ENCODE assay signal across 15 cellular contexts in genomic region chrX:1546601-1547275, GRCh38. TPM values are rescaled to one million over a fixed set of nuclear protein-coding genes. Genes with fewer than 3 reads are reported as not detected.
DNase-seq lines count a peak whose midpoint lies in the region; ATAC-seq and TF ChIP-seq lines count a peak whose summit lies in the region.
"Had no signal": no experiment of that assay in that cellular context is flagged by ENCODE, and none has a peak within 500 bp of the region (broad histone marks: within the 10 kb centered on the region; RNA-seq: fewer than 3 reads in every experiment).

No MANE protein-coding gene starts in this region.

- peaks cover 27% of the 10 kb centered on the region for H3K4me1 Mint-ChIP-seq in activated naive CD8-positive, alpha-beta T cell (ENCODE audit: low read depth)
- peaks cover 6% of the 10 kb centered on the region for H3K4me1 Mint-ChIP-seq in activated naive CD8-positive, alpha-beta T cell treated with anti-CD3 and anti-CD28 coated beads for 36 hours
- H3K4me1 Mint-ChIP-seq in activated naive CD8-positive, alpha-beta T cell treated with anti-CD3 and anti-CD28 coated beads, Interleukin-2, amount 10 ng/mL, durations not matched to agents 7 days and 5 days = peaks cover 2% of the 10 kb centered on the region
- H3K4me1 Mint-ChIP-seq in naive thymus-derived CD4-positive, alpha-beta T cell = peaks cover 14 to 43% (median 33%) of the 10 kb centered on the region in 7 donors

- H3K4me1 ChIP-seq in naive thymus-derived CD4-positive, alpha-beta T cell (ENCODE audit: control insufficient read depth in 2 of 2, insufficient read depth in 2 of 2, low read length in 2 of 2) = peaks cover 6 to 10% of the 10 kb centered on the region in 2 donors
- no peaks in the 10 kb centered on the region for H3K4me1 ChIP-seq in thyroid gland

- ATAC-seq in activated naive CD8-positive, alpha-beta T cell treated with anti-CD3 and anti-CD28 coated beads, Interleukin-2, amount 10 ng/mL, durations not matched to agents 7 days and 5 days (ENCODE audit: low read depth) = no peak
- ATAC-seq in naive thymus-derived CD4-positive, alpha-beta T cell = no peak

- TF ChIP-seq CTCF in thyroid gland (IDR thresholded peaks at IDR 0.05) = no peak

- CTCF ChIA-PET in naive thymus-derived CD4-positive, alpha-beta T cell (lab: Charles Lee) = no interaction called here

- H3K4me3 Mint-ChIP-seq in activated naive CD8-positive, alpha-beta T cell = no peak overlapping the region
- no peak overlapping the region for H3K4me3 Mint-ChIP-seq in activated naive CD8-positive, alpha-beta T cell treated with anti-CD3 and anti-CD28 coated beads for 36 hours
- H3K4me3 Mint-ChIP-seq in activated naive CD8-positive, alpha-beta T cell treated with anti-CD3 and anti-CD28 coated beads, Interleukin-2, amount 10 ng/mL, durations not matched to agents 7 days and 5 days = no peak overlapping the region
- H3K4me3 Mint-ChIP-seq in naive thymus-derived CD4-positive, alpha-beta T cell = no peak overlapping the region

- no peaks in the 10 kb centered on the region for H3K9me3 Mint-ChIP-seq in activated naive CD8-positive, alpha-beta T cell (ENCODE audit: low read depth)
- H3K9me3 Mint-ChIP-seq in activated naive CD8-positive, alpha-beta T cell treated with anti-CD3 and anti-CD28 coated beads for 36 hours = peaks cover 1% of the 10 kb centered on the region
- H3K9me3 Mint-ChIP-seq in activated naive CD8-positive, alpha-beta T cell treated with anti-CD3 and anti-CD28 coated beads, Interleukin-2, amount 10 ng/mL, durations not matched to agents 7 days and 5 days = no peaks in the 10 kb centered on the region
- H3K9me3 Mint-ChIP-seq in naive thymus-derived CD4-positive, alpha-beta T cell = peaks cover under 1 to 17% (median 9%) of the 10 kb centered on the region in 11 donors

- H3K9me3 ChIP-seq in naive thymus-derived CD4-positive, alpha-beta T cell (ENCODE audit: control insufficient read depth in 2 of 3, low read length in 3 of 3) = peaks cover 0 to 4% (median 0%) of the 10 kb centered on the region in 3 experiments
- H3K9me3 ChIP-seq in thyroid gland = no peaks in the 10 kb centered on the region

- peaks cover under 1% of the 10 kb centered on the region for H3K36me3 Mint-ChIP-seq in activated naive CD8-positive, alpha-beta T cell
- H3K36me3 Mint-ChIP-seq in activated naive CD8-positive, alpha-beta T cell treated with anti-CD3 and anti-CD28 coated beads for 36 hours = peaks cover 2% of the 10 kb centered on the region
- peaks cover 1% of the 10 kb centered on the region for H3K36me3 Mint-ChIP-seq in activated naive CD8-positive, alpha-beta T cell treated with anti-CD3 and anti-CD28 coated beads, Interleukin-2, amount 10 ng/mL, durations not matched to agents 7 days and 5 days
- H3K36me3 Mint-ChIP-seq in naive thymus-derived CD4-positive, alpha-beta T cell = peaks cover 0 to 19% (median 5%) of the 10 kb centered on the region in 5 donors

- no peaks in the 10 kb centered on the region for H3K27me3 Mint-ChIP-seq in activated naive CD8-positive, alpha-beta T cell
- no peaks in the 10 kb centered on the region for H3K27me3 Mint-ChIP-seq in activated naive CD8-positive, alpha-beta T cell treated with anti-CD3 and anti-CD28 coated beads for 36 hours
- H3K27me3 Mint-ChIP-seq in activated naive CD8-positive, alpha-beta T cell treated with anti-CD3 and anti-CD28 coated beads, Interleukin-2, amount 10 ng/mL, durations not matched to agents 7 days and 5 days = peaks cover 2% of the 10 kb centered on the region
- H3K27me3 Mint-ChIP-seq in naive thymus-derived CD4-positive, alpha-beta T cell = peaks cover 0 to 6% (median 0%) of the 10 kb centered on the region in 5 donors

- H3K27ac Mint-ChIP-seq in activated naive CD8-positive, alpha-beta T cell = peak overlapping the region; percentile 34
- H3K27ac Mint-ChIP-seq in activated naive CD8-positive, alpha-beta T cell treated with anti-CD3 and anti-CD28 coated beads for 36 hours = no peak overlapping the region
- no peak overlapping the region for H3K27ac Mint-ChIP-seq in activated naive CD8-positive, alpha-beta T cell treated with anti-CD3 and anti-CD28 coated beads, Interleukin-2, amount 10 ng/mL, durations not matched to agents 7 days and 5 days
- H3K27ac Mint-ChIP-seq in naive thymus-derived CD4-positive, alpha-beta T cell = peak overlapping the region in 6 of 9 donors; percentile 76 to 89 (median 82)

- TF ChIP-seq POLR2A in thyroid gland (IDR thresholded peaks at IDR 0.05) = no peak

- POLR2A ChIA-PET in activated naive CD8-positive, alpha-beta T cell treated with anti-CD3 and anti-CD28 coated beads, Interleukin-2, amount 10 ng/mL, durations not matched to agents 7 days and 5 days (lab: Charles Lee) = no interaction called here
- POLR2A ChIA-PET in naive thymus-derived CD4-positive, alpha-beta T cell (lab: Charles Lee) = no interaction called here

- DNase-seq in activated naive CD8-positive, alpha-beta T cell treated with anti-CD3 and anti-CD28 coated beads for 36 hours = no peak
- DNase-seq in activated naive CD8-positive, alpha-beta T cell treated with anti-CD3 and anti-CD28 coated beads, Interleukin-2, amount 10 ng/mL, durations not matched to agents 7 days and 5 days = peak; percentile 12
- peak in 1 of 9 donors; percentile 4 for DNase-seq in naive thymus-derived CD4-positive, alpha-beta T cell
- DNase-seq in thyroid gland (peak in 1 of 2 donors; percentile 4), HUDEP-2 (lab: John Stamatoyannopoulos, UW; ENCODE audit: unreplicated experiment in 76 of 76) (no peak), NCI-H524 (lab: John Stamatoyannopoulos, UW) (no peak), NCI-H1930 (lab: John Stamatoyannopoulos, UW) (no peak)
- DNase-seq: brain microvascular endothelial cell, DMS53, GOT3, NCI-H2081 treated with DMSO at 0.1 percent for 48 hours, nucleus accumbens had no signal

- no peak overlapping the region for H3K27ac ChIP-seq in naive thymus-derived CD4-positive, alpha-beta T cell (ENCODE audit: low read depth, low read length)
- H3K27ac ChIP-seq in thyroid gland = peak overlapping the region in 2 of 3 donors; percentile 30 to 34
- H3K27ac ChIP-seq: brain microvascular endothelial cell, VCaP had no signal

- intact Hi-C loops in naive thymus-derived CD4-positive, alpha-beta T cell (cut with micrococcal nuclease) = no loop called here
- intact Hi-C loops in thyroid gland (cut with DNase I) = no loop called here

- H3K36me3 ChIP-seq in naive thymus-derived CD4-positive, alpha-beta T cell (ENCODE audit: control insufficient read depth in 2 of 3, insufficient read depth in 3 of 3, low read length in 3 of 3) = no peaks in the 10 kb centered on the region
- no peaks in the 10 kb centered on the region for H3K36me3 ChIP-seq in thyroid gland
- H3K36me3 ChIP-seq: brain microvascular endothelial cell had no signal

- no peaks in the 10 kb centered on the region for H3K27me3 ChIP-seq in naive thymus-derived CD4-positive, alpha-beta T cell (ENCODE audit: control insufficient read depth in 2 of 2, insufficient read depth in 2 of 2, low read length in 2 of 2)
- H3K27me3 ChIP-seq in thyroid gland = no peaks in the 10 kb centered on the region
- H3K27me3 ChIP-seq: brain microvascular endothelial cell had no signal

- WGBS in thyroid gland, 2 donors = 70 to 76% methylated on average over 20 of the region's 20 CpGs

- H3K4me3 ChIP-seq in naive thymus-derived CD4-positive, alpha-beta T cell (ENCODE audit: low read length) = no peak overlapping the region
- H3K4me3 ChIP-seq in thyroid gland (replicated peaks in 1 of 3) = no peak overlapping the region

RNA-seq across cellular contexts. Expression of gene P2RY8, which starts 9.8 kb away (rescaled TPM):
- total RNA-seq in activated naive CD8-positive, alpha-beta T cell treated with anti-CD3 and anti-CD28 coated beads for 36 hours = 10 to 100 TPM; 12.5 to 13.3 TPM
- total RNA-seq in activated naive CD8-positive, alpha-beta T cell treated with anti-CD3 and anti-CD28 coated beads, Interleukin-2, amount 10 ng/mL, durations not matched to agents 7 days and 5 days = 10 to 100 TPM; 87.6 to 92.4 TPM
- total RNA-seq in naive thymus-derived CD4-positive, alpha-beta T cell = 100 to 1,000 TPM; 109 to 158 (median 122) TPM
- 100 to 1,000 TPM; 221 to 277 TPM for polyA plus RNA-seq in naive thymus-derived CD4-positive, alpha-beta T cell
- 10 to 100 TPM in 1 of 4 donors, 1 to 10 TPM in 3; 2.4 to 11.9 (median 3.0) TPM for total RNA-seq in thyroid gland
- total RNA-seq: SK-MEL-5 had no signal

RNA-seq across cellular contexts. Expression of gene AKAP17A, which starts 44.7 kb away (rescaled TPM):
- total RNA-seq in activated naive CD8-positive, alpha-beta T cell treated with anti-CD3 and anti-CD28 coated beads for 36 hours = 10 to 100 TPM; 48.2 to 49.2 TPM
- 10 to 100 TPM; 87.8 to 88.1 TPM for total RNA-seq in activated naive CD8-positive, alpha-beta T cell treated with anti-CD3 and anti-CD28 coated beads, Interleukin-2, amount 10 ng/mL, durations not matched to agents 7 days and 5 days
- 100 to 1,000 TPM in 4 of 5 experiments, 10 to 100 TPM in 1; 75.7 to 165 (median 125) TPM for total RNA-seq in naive thymus-derived CD4-positive, alpha-beta T cell
- polyA plus RNA-seq in naive thymus-derived CD4-positive, alpha-beta T cell = 10 to 100 TPM; 19.2 to 66.9 TPM
- 10 to 100 TPM; 56.7 to 82.6 (median 63.1) TPM for total RNA-seq in thyroid gland

Comparison
In these comparisons a context has a peak if more than half of its experiments do, and no peak if none do; other contexts are left out.
1. H3K27ac Mint-ChIP-seq: peak in activated naive CD8-positive, alpha-beta T cell (single experiment) and naive thymus-derived CD4-positive, alpha-beta T cell (6 of 9); none in activated naive CD8-positive, alpha-beta T cell treated with anti-CD3 and anti-CD28 coated beads for 36 hours (single experiment) and activated naive CD8-positive, alpha-beta T cell treated with anti-CD3 and anti-CD28 coated beads, Interleukin-2, amount 10 ng/mL, durations not matched to agents 7 days and 5 days (single experiment).
2. RNA of gene P2RY8, which starts 9.8 kb away (total RNA-seq): 109 to 158 TPM in naive thymus-derived CD4-positive, alpha-beta T cell and 87.6 to 92.4 TPM in activated naive CD8-positive, alpha-beta T cell treated with anti-CD3 and anti-CD28 coated beads, Interleukin-2, amount 10 ng/mL, durations not matched to agents 7 days and 5 days; 12.5 to 13.3 TPM in activated naive CD8-positive, alpha-beta T cell treated with anti-CD3 and anti-CD28 coated beads for 36 hours and 2.4 to 11.9 TPM in thyroid gland; every median in the first group is over 4 times any median in the second.